In the genomic region with DNA sequence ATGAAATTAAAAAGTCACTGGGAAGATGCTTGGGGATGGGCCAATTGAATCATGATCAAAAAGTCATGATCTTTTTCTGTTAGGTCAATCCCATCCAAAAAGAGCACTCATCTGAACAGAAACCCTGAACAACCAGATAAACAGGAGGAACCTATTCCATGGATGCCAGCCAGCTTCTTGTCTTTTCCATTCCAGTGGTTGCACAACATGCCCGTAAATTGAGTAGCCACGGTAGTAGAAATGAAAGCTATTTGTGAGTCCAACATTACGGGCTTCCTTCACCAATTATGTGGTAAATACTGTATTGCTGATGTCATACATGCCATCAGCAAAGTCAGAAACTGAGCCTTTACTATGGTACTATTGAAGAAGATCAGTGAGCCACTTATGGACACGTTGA, we compare ENCODE assay signal across 17 cellular contexts.
DNase-seq lines count a peak whose midpoint lies in the region; TF ChIP-seq lines count a peak whose summit lies in the region.
"Had no signal": no experiment of that assay in that cellular context is flagged by ENCODE, and none has a peak within 500 bp of the region (broad histone marks: within the 10 kb centered on the region; RNA-seq: fewer than 3 reads in every experiment).

No MANE protein-coding gene starts in this region.

- H2AK5ac ChIP-seq in trophoblast cell (ENCODE audit: low read length): no peak overlapping the region

- no peak overlapping the region for H4K8ac ChIP-seq in trophoblast cell (ENCODE audit: low read depth, low read length)

- DNase-seq in Caki2 (ENCODE audit: low read depth) (peak; percentile 10), LNCaP clone FGC (ENCODE audit: low read depth) (peak; percentile 30), fibroblast of mammary gland (ENCODE audit: low read depth) (peak; percentile 51), trophoblast cell (peak; percentile 19 to 78), foreskin melanocyte (no peak), NCI-H146 (lab: John Stamatoyannopoulos, UW) (no peak)
- DNase-seq in activated naive CD4-positive, alpha-beta T cell treated with anti-CD3 and anti-CD28 coated beads, Interleukin-2, amount 50 U/mL, for 16 hours: no peak
- DNase-seq: C1 segment of cervical spinal cord, H9, IMR-90, NCI-H1105, NCI-H1694, NCI-H2107, NCI-H510A, NCI-H774, SHP77 had no signal

- H3K36me3 ChIP-seq in trophoblast cell (ENCODE audit: control insufficient read depth in 1 of 2, insufficient read depth in 2 of 2, low read length in 2 of 2): no peaks in the 10 kb centered on the region

- H3K4me3 ChIP-seq in LNCaP clone FGC (ENCODE audit: low read depth, low read length): no peak overlapping the region
- H3K4me3 ChIP-seq in fibroblast of mammary gland (ENCODE audit: control insufficient read depth, low read depth, low read length): no peak overlapping the region
- no peak overlapping the region for H3K4me3 ChIP-seq in trophoblast cell (ENCODE audit: low read depth, low read length)
- H3K4me3 ChIP-seq: SK-N-MC had no signal

- H4K91ac ChIP-seq in trophoblast cell (ENCODE audit: low read depth, low read length): no peak overlapping the region

- no peak overlapping the region for H2BK12ac ChIP-seq in trophoblast cell (ENCODE audit: low read length)

- no CpG with 5 or more reads among the region's 4 CpGs for WGBS in trophoblast cell (ENCODE audit: extremely low coverage, insufficient coverage, insufficient read length)

- H3K9ac ChIP-seq in trophoblast cell (ENCODE audit: low read length): no peak overlapping the region

- no peak overlapping the region for H2BK5ac ChIP-seq in trophoblast cell (ENCODE audit: low read depth, low read length, poor library complexity)

- H3K4ac ChIP-seq in trophoblast cell (ENCODE audit: low read depth, low read length): no peak overlapping the region

- no peak overlapping the region for H3K27ac ChIP-seq in trophoblast cell (ENCODE audit: low read depth, low read length)
- H3K27ac ChIP-seq: SK-N-MC had no signal

- H3K79me2 ChIP-seq in trophoblast cell (ENCODE audit: control insufficient read depth, insufficient read depth, low read length, poor library complexity): no peaks in the 10 kb centered on the region

- no peak for TF ChIP-seq CTCF in LNCaP clone FGC (IDR thresholded peaks at IDR 0.05; ENCODE audit: control insufficient read depth, extremely low read depth, insufficient read depth)
- no peak for TF ChIP-seq CTCF in fibroblast of mammary gland (conservative IDR thresholded peaks at IDR 0.05; ENCODE audit: control insufficient read depth, insufficient read depth, low read depth, low read length)

- H3K9me3 ChIP-seq in trophoblast cell (ENCODE audit: insufficient read depth, low read depth, low read length): no peaks in the 10 kb centered on the region

- no peak overlapping the region for H3K18ac ChIP-seq in trophoblast cell (ENCODE audit: low read length)

- H3K4me2 ChIP-seq in trophoblast cell (ENCODE audit: low read length): no peak overlapping the region

- H4K12ac ChIP-seq in trophoblast cell (ENCODE audit: low read depth, low read length): no peak overlapping the region

- H3K79me1 ChIP-seq in trophoblast cell (ENCODE audit: low read length): no peaks in the 10 kb centered on the region

- H2AFZ ChIP-seq in trophoblast cell (ENCODE audit: insufficient read depth, low read length, poor library complexity): no peak overlapping the region

- H3K23ac ChIP-seq in trophoblast cell (ENCODE audit: low read length): no peak overlapping the region

- H3K14ac ChIP-seq in trophoblast cell (ENCODE audit: low read length): no peak overlapping the region

- H3K4me1 ChIP-seq in trophoblast cell (ENCODE audit: control insufficient read depth in 1 of 2, insufficient read depth in 2 of 2, low read length in 2 of 2): no peaks in the 10 kb centered on the region

- H2BK120ac ChIP-seq in trophoblast cell (ENCODE audit: insufficient read depth, low read length, poor library complexity): no peak overlapping the region

- in situ Hi-C loops in Caki2 (cut with HindIII; ENCODE audit: low pct_unique_long_range_greater_than_20kb, low sequenced_read_pairs): no loop called here

- H3K27me3 ChIP-seq in trophoblast cell (ENCODE audit: insufficient read depth, low read length): no peaks in the 10 kb centered on the region

Comparison
In these comparisons a context has a peak if more than half of its experiments do, and no peak if none do; other contexts are left out.
1. DNase-seq: peak in Caki2 (single experiment), LNCaP clone FGC (single experiment), fibroblast of mammary gland (single experiment) and trophoblast cell (2 of 2); none in activated naive CD4-positive, alpha-beta T cell treated with anti-CD3 and anti-CD28 coated beads, Interleukin-2, amount 50 U/mL, for 16 hours (single experiment), foreskin melanocyte (single experiment) and NCI-H146 (single experiment).